In the genomic region with DNA sequence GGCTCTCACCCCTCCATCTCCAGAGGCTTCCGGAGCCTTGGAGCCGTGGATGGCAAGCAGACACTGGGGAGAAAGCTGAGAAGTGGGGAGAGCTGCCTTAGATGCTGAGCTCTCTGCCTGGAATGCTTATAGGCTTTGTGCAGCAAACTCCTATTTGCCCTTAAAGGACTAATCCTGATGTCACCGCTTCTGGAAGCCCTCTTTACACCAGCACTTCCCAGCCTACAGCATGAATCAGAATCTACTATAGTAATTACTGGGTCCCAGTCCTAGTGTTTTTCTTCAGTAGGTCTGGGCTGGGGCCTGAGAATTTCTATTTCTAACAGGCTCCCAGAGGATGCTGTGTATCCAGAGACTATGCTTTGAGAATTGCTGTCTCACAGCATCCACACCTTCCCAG, we compare ENCODE assay signal across 24 cellular contexts. TPM values are rescaled to one million over a fixed set of nuclear protein-coding genes. Genes with fewer than 3 reads are reported as not detected.
DNase-seq lines count a peak whose midpoint lies in the region; ATAC-seq and TF ChIP-seq lines count a peak whose summit lies in the region.
"Had no signal": no experiment of that assay in that cellular context is flagged by ENCODE, and none has a peak within 500 bp of the region (broad histone marks: within the 10 kb centered on the region; RNA-seq: fewer than 3 reads in every experiment).

No MANE protein-coding gene starts in this region.

- H3K9me3 ChIP-seq in BLaER1 treated with 17β-estradiol and CSF1 and Interleukin-3, amounts not matched to agents 10 nM and 100 nM (replicated peaks in 1 of 11), result peaks cover 0 to 30% (median 8%) of the 10 kb centered on the region in 11 experiments; a peak in 12 of 22 replicates
- H3K9me3 ChIP-seq in IMR-90 (ENCODE audit: control insufficient read depth, insufficient read depth, low read length) (no peaks in the 10 kb centered on the region), neuronal stem cell (replicated peaks in 1 of 2; ENCODE audit: control insufficient read depth in 2 of 2, insufficient read depth in 1 of 2, low read depth in 1 of 2, low read length in 2 of 2) (peaks cover 2 to 3% of the 10 kb centered on the region in 2 donors)
- H3K9me3 ChIP-seq: A549, SJSA1 had no signal

- peak overlapping the region in 6 of 11 experiments; percentile 2 to 60 (median 36); a peak in 9 of 22 replicates for H3K4me2 ChIP-seq in BLaER1 treated with 17β-estradiol and CSF1 and Interleukin-3, amounts not matched to agents 10 nM and 100 nM
- H3K4me2 ChIP-seq in IMR-90 (ENCODE audit: low read depth, low read length), result no peak overlapping the region
- H3K4me2 ChIP-seq in neuronal stem cell (ENCODE audit: insufficient read depth, low read length, poor library complexity, severe bottlenecking), result no peak overlapping the region
- H3K4me2 ChIP-seq: A549, KMS-11, PC-9 had no signal

- H2AFZ ChIP-seq in IMR-90 (replicated peaks; ENCODE audit: low read length, poor library complexity) (no peak overlapping the region), neuronal stem cell (ENCODE audit: low read length) (no peak overlapping the region)
- H2AFZ ChIP-seq: PC-9 had no signal

- no peak overlapping the region for H3K18ac ChIP-seq in IMR-90 (ENCODE audit: low read depth, low read length)
- peak overlapping the region; percentile 2 for H3K18ac ChIP-seq in neuronal stem cell (ENCODE audit: low read length)

- no peak overlapping the region for H4K8ac ChIP-seq in IMR-90 (ENCODE audit: low read depth in 2 of 2, low read length in 2 of 2)
- H4K8ac ChIP-seq in neuronal stem cell (ENCODE audit: low read depth, low read length), result no peak overlapping the region

- H4K5ac ChIP-seq in IMR-90 (ENCODE audit: low read depth, low read length), result no peak overlapping the region

- no CpG with 5 or more reads among the region's 3 CpGs for WGBS in IMR-90 (ENCODE audit: extremely low coverage in 2 of 2, insufficient read length in 1 of 2), 2 experiments
- no CpG with 5 or more reads among the region's 3 CpGs for WGBS in neuronal stem cell (ENCODE audit: extremely low coverage in 2 of 2, insufficient read length in 2 of 2, insufficient replicate concordance in 1 of 2), 2 donors

- peaks cover 10 to 12% of the 10 kb centered on the region in 2 experiments; a peak in 3 of 4 replicates for H3K79me1 ChIP-seq in IMR-90 (ENCODE audit: low read depth in 1 of 2, low read length in 2 of 2)
- no peaks in the 10 kb centered on the region for H3K79me1 ChIP-seq in neuronal stem cell (ENCODE audit: low read depth, low read length)

- H3K4me3 ChIP-seq in BLaER1 treated with 17β-estradiol and CSF1 and Interleukin-3, amounts not matched to agents 10 nM and 100 nM, result no peak overlapping the region
- H3K4me3 ChIP-seq in IMR-90 (ENCODE audit: insufficient read depth, low read depth, low read length) (no peak overlapping the region), neuronal stem cell (ENCODE audit: low read length in 2 of 2) (no peak overlapping the region)
- H3K4me3 ChIP-seq: A549, PC-9, SJSA1 had no signal

- peaks cover 0 to 60% (median 32%) of the 10 kb centered on the region in 10 experiments; a peak in 13 of 20 replicates for H3K4me1 ChIP-seq in BLaER1 treated with 17β-estradiol and CSF1 and Interleukin-3, amounts not matched to agents 10 nM and 100 nM
- H3K4me1 ChIP-seq in IMR-90 (ENCODE audit: control insufficient read depth, insufficient read depth, low read length) (no peaks in the 10 kb centered on the region), neuronal stem cell (ENCODE audit: control insufficient read depth in 2 of 2, insufficient read depth in 1 of 2, low read depth in 1 of 2, low read length in 2 of 2) (no peaks in the 10 kb centered on the region)
- H3K4me1 ChIP-seq: A549, SJSA1 had no signal

- POLR2A ChIA-PET in IMR-90 (lab: Charles Lee; ENCODE audit: unreplicated experiment), result no interaction called here

- H3K23ac ChIP-seq in IMR-90 (ENCODE audit: low read depth, low read length) (no peak overlapping the region), neuronal stem cell (ENCODE audit: low read depth, low read length, poor library complexity) (no peak overlapping the region)

- peaks cover 17% of the 10 kb centered on the region; the same call in 1 of the 2 replicates for H3K9me1 ChIP-seq in IMR-90 (ENCODE audit: insufficient read depth, low read length)

- no peaks in the 10 kb centered on the region for H3K27me3 ChIP-seq in BLaER1 treated with 17β-estradiol and CSF1 and Interleukin-3, amounts not matched to agents 10 nM and 100 nM
- H3K27me3 ChIP-seq in IMR-90 (ENCODE audit: control insufficient read depth, insufficient read depth, low read length) (no peaks in the 10 kb centered on the region), neuronal stem cell (ENCODE audit: control insufficient read depth in 3 of 3, insufficient read depth in 3 of 3, low read depth in 1 of 3, low read length in 3 of 3) (no peaks in the 10 kb centered on the region)
- H3K27me3 ChIP-seq: SJSA1 had no signal

- no peak overlapping the region for H2AK9ac ChIP-seq in IMR-90 (replicated peaks; ENCODE audit: low read depth, low read length, poor library complexity)

- no peak overlapping the region for H3K27ac Mint-ChIP-seq in activated T-helper 2 cell treated with anti-CD3 and anti-CD28 coated beads, Interferon-gamma antibody, Interleukin-2, Interleukin-4, amounts not matched to agents 10 μg/mL and 5 μg/mL and 100 μg/mL, durations not matched to agents 14 hours and 24 hours and 36 hours

- H3K4ac ChIP-seq in IMR-90 (ENCODE audit: low read depth, low read length), result no peak overlapping the region
- no peak overlapping the region for H3K4ac ChIP-seq in neuronal stem cell (ENCODE audit: low read length)

- no peak overlapping the region for H4K91ac ChIP-seq in IMR-90 (ENCODE audit: insufficient read depth, low read depth, low read length)
- no peak overlapping the region for H4K91ac ChIP-seq in neuronal stem cell (ENCODE audit: low read depth, low read length, poor library complexity)

- BruUV-seq in IMR-90 (replicated peaks; lab: Mats Ljungman, UMichigan), result no TSS peak

- DNase-seq in EH (ENCODE audit: low read depth), result peak; percentile 20
- peak; percentile 64 for DNase-seq in IMR-90
- no peak for DNase-seq in neuronal stem cell (ENCODE audit: low spot score)
- DNase-seq in H4 (ENCODE audit: low spot score), result no peak
- no peak for DNase-seq in NCI-H128 (lab: John Stamatoyannopoulos, UW; ENCODE audit: unreplicated experiment)
- DNase-seq in C1 segment of cervical spinal cord (lab: John Stamatoyannopoulos, UW), result no peak
- no peak for DNase-seq in activated T-helper 2 cell treated with anti-CD3 and anti-CD28 coated beads, Interferon-gamma antibody, Interleukin-2, Interleukin-4, amounts not matched to agents 10 μg/mL and 5 μg/mL and 100 μg/mL, durations not matched to agents 14 hours and 24 hours and 36 hours (ENCODE audit: low spot score)
- DNase-seq: AML-193, GDM1, H7, NCI-H1048, NCI-H1417 treated with DMSO at 0.1 percent for 48 hours, NCI-H1694 treated with DMSO at 0.1 percent for 48 hours, NCI-H2081, NCI-H2227 treated with DMSO at 0.1 percent for 48 hours, NCI-H526 treated with DMSO at 0.1 percent for 48 hours, PC-9, Right ventricle myocardium superior, T-cell had no signal

- no peak overlapping the region for H2AK5ac ChIP-seq in IMR-90 (ENCODE audit: low read depth, low read length)
- H2AK5ac ChIP-seq in neuronal stem cell (ENCODE audit: low read depth, low read length), result no peak overlapping the region

- H4K20me1 ChIP-seq in BLaER1 treated with 17β-estradiol and CSF1 and Interleukin-3, amounts not matched to agents 10 nM and 100 nM, result peaks cover 21 to 100% (median 94%) of the 10 kb centered on the region in 11 experiments; a peak in 20 of 22 replicates
- peaks cover 16% of the 10 kb centered on the region; the same call in 1 of the 2 replicates for H4K20me1 ChIP-seq in IMR-90 (ENCODE audit: insufficient read depth, low read length)

- TF ChIP-seq RAD21 in IMR-90 (IDR thresholded peaks at IDR 0.05; ENCODE audit: low read length), result no peak

- in situ Hi-C loops in IMR-90 (cut with MboI; ENCODE audit: low sequenced_read_pairs), result no loop called here

- peak; percentile 69 for ATAC-seq in IMR-90 (ENCODE audit: low read depth)
- ATAC-seq: A549, T-cell had no signal

- peaks cover 4% of the 10 kb centered on the region for H3K4me1 Mint-ChIP-seq in activated T-helper 2 cell treated with anti-CD3 and anti-CD28 coated beads, Interferon-gamma antibody, Interleukin-2, Interleukin-4, amounts not matched to agents 10 μg/mL and 5 μg/mL and 100 μg/mL, durations not matched to agents 14 hours and 24 hours and 36 hours (ENCODE audit: low read depth)
- H3K4me1 Mint-ChIP-seq: IgD-negative memory B cell had no signal

- H3K14ac ChIP-seq in IMR-90 (replicated peaks; ENCODE audit: low read depth, low read length), result no peak overlapping the region
- no peak overlapping the region for H3K14ac ChIP-seq in neuronal stem cell (ENCODE audit: low read length)

- no peak overlapping the region for H3K9ac ChIP-seq in BLaER1 treated with 17β-estradiol and CSF1 and Interleukin-3, amounts not matched to agents 10 nM and 100 nM
- no peak overlapping the region for H3K9ac ChIP-seq in IMR-90 (ENCODE audit: low read depth, low read length)
- no peak overlapping the region for H3K9ac ChIP-seq in neuronal stem cell (ENCODE audit: low read depth, low read length, poor library complexity)
- H3K9ac ChIP-seq: KMS-11 had no signal

- H3K27ac ChIP-seq in BLaER1 treated with 17β-estradiol and CSF1 and Interleukin-3, amounts not matched to agents 10 nM and 100 nM, result peak overlapping the region in 3 of 11 experiments; percentile 36 to 62 (median 36); a peak in 3 of 22 replicates
- no peak overlapping the region for H3K27ac ChIP-seq in IMR-90 (ENCODE audit: insufficient read depth, low read length)
- H3K27ac ChIP-seq in neuronal stem cell (replicated peaks; ENCODE audit: low read length), result no peak overlapping the region
- H3K27ac ChIP-seq: A549, KMS-11, PC-9, SJSA1 had no signal

- H2BK120ac ChIP-seq in IMR-90 (ENCODE audit: low read depth, low read length), result no peak overlapping the region
- H2BK120ac ChIP-seq in neuronal stem cell (ENCODE audit: low read depth, low read length), result no peak overlapping the region

- no peak overlapping the region for H3K56ac ChIP-seq in IMR-90 (ENCODE audit: extremely low read depth, insufficient read depth, low read length)

- dilution Hi-C loops in IMR-90 (cut with HindIII; ENCODE audit: low sequenced_read_pairs, unreplicated experiment), result no loop called here

- H2BK15ac ChIP-seq in IMR-90 (ENCODE audit: low read depth, low read length), result no peak overlapping the region
- H2BK15ac ChIP-seq in neuronal stem cell (ENCODE audit: low read length), result no peak overlapping the region

- no peak for TF ChIP-seq POLR2A in IMR-90 (IDR thresholded peaks at IDR 0.05; ENCODE audit: low read depth, low read length)

- H3K36me3 Mint-ChIP-seq in activated T-helper 2 cell treated with anti-CD3 and anti-CD28 coated beads, Interferon-gamma antibody, Interleukin-2, Interleukin-4, amounts not matched to agents 10 μg/mL and 5 μg/mL and 100 μg/mL, durations not matched to agents 14 hours and 24 hours and 36 hours (ENCODE audit: low read depth), result peaks cover 89% of the 10 kb centered on the region

- CTCF ChIA-PET in IMR-90 (lab: Yijun Ruan, JAX), result interaction anchor here (1.0 kb wide), 1 partner anchor 13 kb away, joined by 3 read pairs; no protein-coding TSS in a partner anchor

- H2BK12ac ChIP-seq in neuronal stem cell (ENCODE audit: low read length), result no peak overlapping the region

- no peak overlapping the region for H2BK5ac ChIP-seq in IMR-90 (ENCODE audit: low read depth, low read length, poor library complexity, severe bottlenecking)
- H2BK5ac ChIP-seq in neuronal stem cell (ENCODE audit: low read length), result no peak overlapping the region

- no peak overlapping the region for H3K4me3 Mint-ChIP-seq in activated T-helper 2 cell treated with anti-CD3 and anti-CD28 coated beads, Interferon-gamma antibody, Interleukin-2, Interleukin-4, amounts not matched to agents 10 μg/mL and 5 μg/mL and 100 μg/mL, durations not matched to agents 14 hours and 24 hours and 36 hours (ENCODE audit: low read depth)
- H3K4me3 Mint-ChIP-seq: IgD-negative memory B cell, T-cell had no signal

- H3K36me3 ChIP-seq in BLaER1 treated with 17β-estradiol and CSF1 and Interleukin-3, amounts not matched to agents 10 nM and 100 nM, result peaks cover 66 to 100% (median 97%) of the 10 kb centered on the region in 11 experiments
- peaks cover 28% of the 10 kb centered on the region for H3K36me3 ChIP-seq in IMR-90 (ENCODE audit: control insufficient read depth, insufficient read depth, low read length)
- peaks cover 0 to 29% of the 10 kb centered on the region in 2 donors for H3K36me3 ChIP-seq in neuronal stem cell (replicated peaks in 1 of 2; ENCODE audit: control insufficient read depth in 2 of 2, insufficient read depth in 2 of 2, low read length in 2 of 2)
- H3K36me3 ChIP-seq: SJSA1 had no signal

- no peaks in the 10 kb centered on the region for H3K27me3 Mint-ChIP-seq in activated T-helper 2 cell treated with anti-CD3 and anti-CD28 coated beads, Interferon-gamma antibody, Interleukin-2, Interleukin-4, amounts not matched to agents 10 μg/mL and 5 μg/mL and 100 μg/mL, durations not matched to agents 14 hours and 24 hours and 36 hours (ENCODE audit: low read depth)
- H3K27me3 Mint-ChIP-seq: IgD-negative memory B cell, T-cell had no signal

- no peak for TF ChIP-seq CTCF in IMR-90 (conservative IDR thresholded peaks at IDR 0.05; ENCODE audit: low read depth, low read length)

- intact Hi-C loops in IMR-90 (cut with micrococcal nuclease), result no loop called here
- intact Hi-C loops in activated T-helper 2 cell treated with anti-CD3 and anti-CD28 coated beads, Interferon-gamma antibody, Interleukin-2, Interleukin-4, amounts not matched to agents 10 μg/mL and 5 μg/mL and 100 μg/mL, durations not matched to agents 14 hours and 24 hours and 36 hours (cut with micrococcal nuclease), result no loop called here

- peaks cover 19% of the 10 kb centered on the region for H3K9me3 Mint-ChIP-seq in activated T-helper 2 cell treated with anti-CD3 and anti-CD28 coated beads, Interferon-gamma antibody, Interleukin-2, Interleukin-4, amounts not matched to agents 10 μg/mL and 5 μg/mL and 100 μg/mL, durations not matched to agents 14 hours and 24 hours and 36 hours

- no peak overlapping the region for H2BK20ac ChIP-seq in IMR-90 (ENCODE audit: low read depth, low read length)

RNA-seq across cellular contexts. Expression of gene GYPC, which starts 31.1 kb away (rescaled TPM):
- 53.4 and 53.6 TPM in 2 replicates for total RNA-seq in IMR-90 (2012; rRNA removed)
- polyA plus RNA-seq in IMR-90 (2012; rRNA removed), result 96.3 and 103 TPM in 2 replicates
- 65.7 and 153 TPM in 2 replicates for polyA plus RNA-seq in IMR-90 (2012; cell fraction: cytosol; rRNA removed)
- 35.4 and 45.3 TPM in 2 replicates for polyA plus RNA-seq in IMR-90 (2012; cell fraction: nucleus; rRNA removed; ENCODE audit: low replicate concordance)
- polyA plus RNA-seq in neuronal stem cell (2013, experiment 1 of 2), result 24.1 TPM
- polyA plus RNA-seq in neuronal stem cell (2013, experiment 2 of 2), result 24.1 TPM
- total RNA-seq in H4 (2014; rRNA removed; shearing (Covaris generic)), result 72.3 and 84.6 TPM in 2 replicates
- 119 and 128 TPM in 2 replicates for total RNA-seq in activated T-helper 2 cell treated with anti-CD3 and anti-CD28 coated beads, Interferon-gamma antibody, Interleukin-2, Interleukin-4, amounts not matched to agents 10 μg/mL and 5 μg/mL and 100 μg/mL, durations not matched to agents 14 hours and 24 hours and 36 hours
- total RNA-seq: PC-9, SJSA1 had no signal
- polyA plus RNA-seq: A549 had no signal

Comparison
In these comparisons a context has a peak if more than half of its experiments do, and no peak if none do; other contexts are left out.
1. H3K4me2 ChIP-seq: peak in BLaER1 treated with 17β-estradiol and CSF1 and Interleukin-3, amounts not matched to agents 10 nM and 100 nM (6 of 11); none in IMR-90 (single experiment) and neuronal stem cell (single experiment).
2. DNase-seq: peak in EH (single experiment) and IMR-90 (single experiment); none in neuronal stem cell (single experiment), H4 (single experiment), NCI-H128 (single experiment), C1 segment of cervical spinal cord (0 of 14) and activated T-helper 2 cell treated with anti-CD3 and anti-CD28 coated beads, Interferon-gamma antibody, Interleukin-2, Interleukin-4, amounts not matched to agents 10 μg/mL and 5 μg/mL and 100 μg/mL, durations not matched to agents 14 hours and 24 hours and 36 hours (single experiment).